In genomic region chr14:61561144-61561543, GRCh38 we compare ENCODE assay signal across 9 cellular contexts.
DNase-seq lines count a peak whose midpoint lies in the region; ATAC-seq and TF ChIP-seq lines count a peak whose summit lies in the region.
"Had no signal": no experiment of that assay in that cellular context is flagged by ENCODE, and none has a peak within 500 bp of the region (broad histone marks: within the 10 kb centered on the region; RNA-seq: fewer than 3 reads in every experiment).

No MANE protein-coding gene starts in this region.

- no peaks in the 10 kb centered on the region for H3K9me3 Mint-ChIP-seq in stimulated activated memory B cell treated with anti-CD40 and anti-IgM and Interleukin-4, amounts not matched to agents 10 μg/mL and 1 μg/mL and 100 μg/mL, for 72 hours

- H3K36me3 Mint-ChIP-seq in stimulated activated memory B cell treated with anti-CD40 and anti-IgM and Interleukin-4, amounts not matched to agents 10 μg/mL and 1 μg/mL and 100 μg/mL, for 72 hours, result no peaks in the 10 kb centered on the region

- no peak overlapping the region for H3K4me3 ChIP-seq in WI38 (ENCODE audit: low read depth, low read length)
- H3K4me3 ChIP-seq in right cardiac atrium (ENCODE audit: low read length), result no peak overlapping the region

- in situ Hi-C loops in GM13977 (cut with MboI; ENCODE audit: low pct_unique_long_range_greater_than_20kb, low sequenced_read_pairs, unreplicated experiment) (no loop called here), GM13976 (cut with MboI; ENCODE audit: low sequenced_read_pairs, unreplicated experiment) (no loop called here)

- no peak overlapping the region for H3K4me3 Mint-ChIP-seq in stimulated activated memory B cell treated with anti-CD40 and anti-IgM and Interleukin-4, amounts not matched to agents 10 μg/mL and 1 μg/mL and 100 μg/mL, for 72 hours

- WGBS in right cardiac atrium, result 73% methylated on average over 3 of the region's 3 CpGs

- DNase-seq in HCEC 1CT (peak; percentile 75), right cardiac atrium (no peak), GM13977 (ENCODE audit: low spot score) (no peak), GM13976 (ENCODE audit: low spot score) (no peak)
- DNase-seq in activated CD4-positive, alpha-beta T cell treated with anti-CD3 and anti-CD28 coated beads for 48 hours, result no peak
- DNase-seq: WERI-Rb-1 had no signal

- no peaks in the 10 kb centered on the region for H3K9me3 ChIP-seq in right cardiac atrium (ENCODE audit: control insufficient read depth, low read length)

- TF ChIP-seq CTCF in WI38 (IDR thresholded peaks at IDR 0.05; ENCODE audit: low read depth, low read length) (0 out of 2 replicates have a peak, but pooled peaks have one; percentile 0), GM13977 (IDR thresholded peaks at IDR 0.05; ENCODE audit: extremely low read depth, insufficient read depth, missing control alignments) (no peak), GM13976 (IDR thresholded peaks at IDR 0.05; ENCODE audit: borderline replicate concordance, control extremely low read depth, extremely low read depth, insufficient read depth, missing control alignments) (no peak)

- H3K27ac Mint-ChIP-seq in stimulated activated memory B cell treated with anti-CD40 and anti-IgM and Interleukin-4, amounts not matched to agents 10 μg/mL and 1 μg/mL and 100 μg/mL, for 72 hours, result peak overlapping the region; percentile 75

- no peaks in the 10 kb centered on the region for H3K27me3 Mint-ChIP-seq in stimulated activated memory B cell treated with anti-CD40 and anti-IgM and Interleukin-4, amounts not matched to agents 10 μg/mL and 1 μg/mL and 100 μg/mL, for 72 hours

- ATAC-seq in right cardiac atrium, result peak in 1 of 2 donors; percentile 20
- ATAC-seq in stimulated activated memory B cell treated with anti-CD40 and anti-IgM and Interleukin-4, amounts not matched to agents 10 μg/mL and 1 μg/mL and 100 μg/mL, for 72 hours, result no peak
- no peak for ATAC-seq in HG03108 (IDR thresholded peaks at IDR 0.05; ENCODE audit: unreplicated experiment)

- no peaks in the 10 kb centered on the region for H3K27me3 ChIP-seq in right cardiac atrium (ENCODE audit: control insufficient read depth, insufficient read depth)

- peak overlapping the region; percentile 62 for H3K27ac ChIP-seq in right cardiac atrium (ENCODE audit: low read length)
- H3K27ac ChIP-seq: WERI-Rb-1 had no signal

- H3K4me1 Mint-ChIP-seq in stimulated activated memory B cell treated with anti-CD40 and anti-IgM and Interleukin-4, amounts not matched to agents 10 μg/mL and 1 μg/mL and 100 μg/mL, for 72 hours, result peaks cover 33% of the 10 kb centered on the region

- H3K4me1 ChIP-seq in right cardiac atrium (ENCODE audit: control insufficient read depth, insufficient read depth, low read length), result peaks cover 12% of the 10 kb centered on the region

- intact Hi-C loops in right cardiac atrium (cut with DNase I), result no loop called here
